Comparison of ENCODE assay signal across 10 cellular contexts in the genomic region with DNA sequence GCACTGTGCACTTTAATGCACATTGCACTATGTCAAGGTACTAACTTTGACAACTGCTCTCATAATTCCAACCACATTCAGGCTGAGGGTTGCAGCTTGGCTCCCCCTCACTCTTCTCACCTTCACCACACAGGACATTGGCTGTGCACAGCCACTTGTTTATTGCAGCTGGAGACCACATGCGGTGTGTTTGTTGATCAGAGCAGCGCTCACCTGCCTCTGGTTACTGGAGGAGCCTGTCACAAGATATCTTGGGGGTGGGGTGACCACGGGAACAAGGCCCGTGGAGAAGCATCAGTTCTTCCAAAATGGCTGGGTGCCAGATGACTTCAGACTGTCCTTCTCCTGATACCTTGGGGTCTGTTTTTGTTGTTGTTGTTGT. TPM values are rescaled to one million over a fixed set of nuclear protein-coding genes. Genes with fewer than 3 reads are reported as not detected.
DNase-seq lines count a peak whose midpoint lies in the region; ATAC-seq and TF ChIP-seq lines count a peak whose summit lies in the region.
"Had no signal": no experiment of that assay in that cellular context is flagged by ENCODE, and none has a peak within 500 bp of the region (broad histone marks: within the 10 kb centered on the region; RNA-seq: fewer than 3 reads in every experiment).

No MANE protein-coding gene starts in this region.

- H3K18ac ChIP-seq in mesenchymal stem cell (ENCODE audit: low read depth in 1 of 2, low read length in 2 of 2): no peak overlapping the region

- H4K8ac ChIP-seq in mesenchymal stem cell (ENCODE audit: low read length): no peak overlapping the region

- no peak overlapping the region for H2BK120ac ChIP-seq in mesenchymal stem cell (ENCODE audit: low read depth, low read length)

- no peak for TF ChIP-seq CTCF in stomach (IDR thresholded peaks at IDR 0.05)

- peak overlapping the region in 3 of 5 donors; percentile 1 to 25 (median 10) for H3K27ac ChIP-seq in stomach
- H3K27ac ChIP-seq in mesenchymal stem cell (ENCODE audit: low read length, poor library complexity, severe bottlenecking): no peak overlapping the region

- no peak overlapping the region for H3K4me3 ChIP-seq in stomach
- no peak overlapping the region for H3K4me3 ChIP-seq in mesenchymal stem cell (ENCODE audit: insufficient read depth in 1 of 2, low read depth in 1 of 2, low read length in 2 of 2)
- H3K4me3 ChIP-seq: BLaER1 treated with 17β-estradiol and CSF1 and Interleukin-3, amounts not matched to agents 10 nM and 100 nM had no signal

- ATAC-seq in activated naive CD8-positive, alpha-beta T cell treated with anti-CD3 and anti-CD28 coated beads, Interleukin-2, amount 50 U/mL, for 24 hours: peak; percentile 44
- ATAC-seq in HG03095 (IDR thresholded peaks at IDR 0.05; ENCODE audit: unreplicated experiment) (no peak), HG03025 (IDR thresholded peaks at IDR 0.05; ENCODE audit: low FRiP score, unreplicated experiment) (no peak)

- H3K79me1 ChIP-seq in mesenchymal stem cell (replicated peaks; ENCODE audit: low read length, poor library complexity, severe bottlenecking): no peaks in the 10 kb centered on the region

- H3K27me3 ChIP-seq in stomach: no peaks in the 10 kb centered on the region
- H3K27me3 ChIP-seq in mesenchymal stem cell (ENCODE audit: control insufficient read depth in 1 of 2, insufficient read depth in 1 of 2, low read length in 2 of 2): no peaks in the 10 kb centered on the region
- H3K27me3 ChIP-seq: BLaER1 treated with 17β-estradiol and CSF1 and Interleukin-3, amounts not matched to agents 10 nM and 100 nM had no signal

- H3K9me3 Mint-ChIP-seq in activated naive CD8-positive, alpha-beta T cell treated with anti-CD3 and anti-CD28 coated beads, Interleukin-2, amount 50 U/mL, for 24 hours: no peaks in the 10 kb centered on the region

- H3K27ac Mint-ChIP-seq in activated naive CD8-positive, alpha-beta T cell treated with anti-CD3 and anti-CD28 coated beads, Interleukin-2, amount 50 U/mL, for 24 hours: peak overlapping the region; percentile 80

- no peak overlapping the region for H3K4ac ChIP-seq in mesenchymal stem cell (ENCODE audit: low read depth in 1 of 2, low read length in 2 of 2)

- H3K36me3 ChIP-seq in stomach (no peaks in the 10 kb centered on the region), mesenchymal stem cell (ENCODE audit: control insufficient read depth in 1 of 2, insufficient read depth in 2 of 2, low read depth in 1 of 2, low read length in 2 of 2) (no peaks in the 10 kb centered on the region)
- H3K36me3 ChIP-seq: BLaER1 treated with 17β-estradiol and CSF1 and Interleukin-3, amounts not matched to agents 10 nM and 100 nM had no signal

- H3K9me3 ChIP-seq in stomach (no peaks in the 10 kb centered on the region), mesenchymal stem cell (ENCODE audit: control insufficient read depth, low read length) (no peaks in the 10 kb centered on the region)

- H3K4me2 ChIP-seq in mesenchymal stem cell (ENCODE audit: low read length, poor library complexity, severe bottlenecking): no peak overlapping the region

- H3K4me1 ChIP-seq in stomach: peaks cover 0 to 14% (median 6%) of the 10 kb centered on the region in 4 donors
- H3K4me1 ChIP-seq in mesenchymal stem cell (ENCODE audit: control insufficient read depth, insufficient read depth, low read depth, low read length): peaks cover 2% of the 10 kb centered on the region

- H3K23ac ChIP-seq in mesenchymal stem cell (ENCODE audit: low read length in 2 of 2): no peak overlapping the region

- no peak for TF ChIP-seq EP300 in stomach (IDR thresholded peaks at IDR 0.05)

- no peaks in the 10 kb centered on the region for H3K36me3 Mint-ChIP-seq in activated naive CD8-positive, alpha-beta T cell treated with anti-CD3 and anti-CD28 coated beads, Interleukin-2, amount 50 U/mL, for 24 hours (ENCODE audit: low read depth)

- H3K14ac ChIP-seq in mesenchymal stem cell (ENCODE audit: low read length in 2 of 2): no peak overlapping the region

- intact Hi-C loops in stomach (cut with DNase I; ENCODE audit: low total_unique reads): no loop called here

- H2BK15ac ChIP-seq in mesenchymal stem cell (ENCODE audit: low read depth, poor library complexity, severe bottlenecking): no peak overlapping the region

- peak; percentile 37 for DNase-seq in activated naive CD4-positive, alpha-beta T cell treated with Interleukin-2 at 50 U/mL for 16 hours
- no peak for DNase-seq in activated naive CD4-positive, alpha-beta T cell (lab: John Stamatoyannopoulos, UW)
- DNase-seq in NCI-H2196 (lab: John Stamatoyannopoulos, UW; ENCODE audit: unreplicated experiment) (peak; percentile 71), stomach (peak; percentile 35), mesenchymal stem cell (no peak)
- peak; percentile 38 for DNase-seq in activated naive CD8-positive, alpha-beta T cell treated with anti-CD3 and anti-CD28 coated beads, Interleukin-2, amount 50 U/mL, for 24 hours

- no peak overlapping the region for H3K4me3 Mint-ChIP-seq in activated naive CD8-positive, alpha-beta T cell treated with anti-CD3 and anti-CD28 coated beads, Interleukin-2, amount 50 U/mL, for 24 hours

- no peaks in the 10 kb centered on the region for H3K27me3 Mint-ChIP-seq in activated naive CD8-positive, alpha-beta T cell treated with anti-CD3 and anti-CD28 coated beads, Interleukin-2, amount 50 U/mL, for 24 hours

- 22 to 66% (median 49%) methylated on average over 4 of the region's 4 CpGs for WGBS in stomach, 5 donors
- WGBS in mesenchymal stem cell: 80% methylated on average over 4 of the region's 4 CpGs

- H4K91ac ChIP-seq in mesenchymal stem cell (ENCODE audit: low read length): no peak overlapping the region

- no peak overlapping the region for H2AK5ac ChIP-seq in mesenchymal stem cell (ENCODE audit: low read length, severe bottlenecking)

- H2AFZ ChIP-seq in mesenchymal stem cell (ENCODE audit: low read depth, low read length): no peak overlapping the region

- H2BK12ac ChIP-seq in mesenchymal stem cell (ENCODE audit: low read length in 2 of 2): no peak overlapping the region

- H3K4me1 Mint-ChIP-seq in activated naive CD8-positive, alpha-beta T cell treated with anti-CD3 and anti-CD28 coated beads, Interleukin-2, amount 50 U/mL, for 24 hours: peaks cover 61% of the 10 kb centered on the region

- H2BK5ac ChIP-seq in mesenchymal stem cell (ENCODE audit: low read depth, low read length, poor library complexity, severe bottlenecking): no peak overlapping the region

- no peak for TF ChIP-seq POLR2A in stomach (IDR thresholded peaks at IDR 0.05)

- H3K9ac ChIP-seq in mesenchymal stem cell (ENCODE audit: low read length): no peak overlapping the region
- H3K9ac ChIP-seq: BLaER1 treated with 17β-estradiol and CSF1 and Interleukin-3, amounts not matched to agents 10 nM and 100 nM had no signal

RNA-seq across cellular contexts. Expression of a gene that starts 10.6 kb away (rescaled TPM):
- 10 to 100 TPM in 1 of 5 donors, 1 to 10 TPM in 2, not detected in 2; 2.0 to 21.7 (median 2.6) TPM for total RNA-seq in stomach
- polyA plus RNA-seq in stomach: 10 to 100 TPM in 1 of 3 donors, 1 to 10 TPM in 2; 4.9 to 32.2 (median 5.7) TPM
- polyA plus RNA-seq in mesenchymal stem cell (2013, experiment 1 of 2): 0.06 TPM
- 0.07 TPM for polyA plus RNA-seq in mesenchymal stem cell (2013, experiment 2 of 2)

RNA-seq across cellular contexts. Expression of a gene that starts 22.1 kb away (rescaled TPM):
- total RNA-seq in stomach: under 1 TPM in 1 of 5 donors, not detected in 4; 0.29 TPM
- not detected for polyA plus RNA-seq in stomach
- polyA plus RNA-seq in mesenchymal stem cell (2013, experiment 1 of 2): not detected
- polyA plus RNA-seq in mesenchymal stem cell (2013, experiment 2 of 2): not detected
- total RNA-seq: urinary bladder had no signal
- polyA plus RNA-seq: urinary bladder had no signal

RNA-seq across cellular contexts. Expression of a gene that starts 39.8 kb away (rescaled TPM):
- 1 to 10 TPM in 1 of 5 donors, not detected in 4; 5.9 TPM for total RNA-seq in stomach
- polyA plus RNA-seq in stomach: under 1 TPM in 1 of 3 donors, not detected in 2; 0.98 TPM
- not detected for polyA plus RNA-seq in mesenchymal stem cell (2013, experiment 1 of 2)
- polyA plus RNA-seq in mesenchymal stem cell (2013, experiment 2 of 2): not detected

RNA-seq across cellular contexts. Expression of a gene that starts 52.7 kb away (rescaled TPM):
- total RNA-seq in stomach: not detected
- polyA plus RNA-seq in stomach: not detected
- polyA plus RNA-seq in mesenchymal stem cell (2013, experiment 1 of 2): not detected
- polyA plus RNA-seq in mesenchymal stem cell (2013, experiment 2 of 2): not detected
- total RNA-seq: urinary bladder had no signal
- polyA plus RNA-seq: urinary bladder had no signal

Comparison
In these comparisons a context has a peak if more than half of its experiments do, and no peak if none do; other contexts are left out.
1. DNase-seq: peak in activated naive CD4-positive, alpha-beta T cell treated with Interleukin-2 at 50 U/mL for 16 hours (single experiment), NCI-H2196 (single experiment), activated naive CD8-positive, alpha-beta T cell treated with anti-CD3 and anti-CD28 coated beads, Interleukin-2, amount 50 U/mL, for 24 hours (single experiment) and stomach (single experiment); none in activated naive CD4-positive, alpha-beta T cell (0 of 4) and mesenchymal stem cell (single experiment).